ENCODE assay signal across 16 cellular contexts in genomic region chr10:12186324-12186723, GRCh38. TPM values are rescaled to one million over a fixed set of nuclear protein-coding genes. Genes with fewer than 3 reads are reported as not detected.
DNase-seq lines count a peak whose midpoint lies in the region; ATAC-seq, FAIRE-seq and TF ChIP-seq lines count a peak whose summit lies in the region.
"Had no signal": no experiment of that assay in that cellular context is flagged by ENCODE, and none has a peak within 500 bp of the region (broad histone marks: within the 10 kb centered on the region; RNA-seq: fewer than 3 reads in every experiment).

No MANE protein-coding gene starts in this region.

- H3K27ac Mint-ChIP-seq in activated CD8-positive, alpha-beta memory T cell treated with anti-CD3 and anti-CD28 coated beads, Interleukin-2, amount 10 ng/mL, durations not matched to agents 7 days and 5 days, result peak overlapping the region; percentile 61
- peak overlapping the region; percentile 82 for H3K27ac Mint-ChIP-seq in activated CD4-positive, alpha-beta memory T cell treated with anti-CD3 and anti-CD28 coated beads for 36 hours

- POLR2A ChIA-PET in activated CD4-positive, alpha-beta memory T cell treated with anti-CD3 and anti-CD28 coated beads for 36 hours (lab: Charles Lee), result interaction anchor here (1.0 kb wide), 1 partner anchor 10 kb away, joined by 3 read pairs; the partner anchor contains the start of genes CDC123 and NUDT5
- POLR2A ChIA-PET in endothelial cell of umbilical vein (lab: Charles Lee), result no interaction called here

- H3K9ac ChIP-seq in Loucy (ENCODE audit: low read depth, low read length, poor library complexity, severe bottlenecking) (no peak overlapping the region), endothelial cell of umbilical vein (replicated peaks; ENCODE audit: extremely low read depth, insufficient read depth, low read length) (no peak overlapping the region)

- no TSS peak for BruUV-seq in endothelial cell of umbilical vein (replicated peaks; lab: Mats Ljungman, UMichigan)

- H4K20me1 ChIP-seq in Loucy (ENCODE audit: insufficient read depth, low read length, poor library complexity, severe bottlenecking) (no peaks in the 10 kb centered on the region), endothelial cell of umbilical vein (replicated peaks; ENCODE audit: control insufficient read depth, extremely low read depth, insufficient read depth, low read length) (no peaks in the 10 kb centered on the region)

- CTCF ChIA-PET in activated CD8-positive, alpha-beta memory T cell treated with anti-CD3 and anti-CD28 coated beads, Interleukin-2, amount 10 ng/mL, durations not matched to agents 7 days and 5 days (lab: Charles Lee), result no interaction called here
- CTCF ChIA-PET in activated CD4-positive, alpha-beta memory T cell treated with anti-CD3 and anti-CD28 coated beads for 36 hours (lab: Charles Lee), result interaction anchor here (1.2 kb wide), 1 partner anchor 9 kb away, joined by 4 read pairs; the partner anchor contains the start of genes CDC123 and NUDT5
- CTCF ChIA-PET in endothelial cell of umbilical vein (lab: Charles Lee), result interaction anchor here (1.0 kb wide), 1 partner anchor 10 kb away, joined by 7 read pairs; the partner anchor contains the start of genes CDC123 and NUDT5

- H3K9me1 ChIP-seq in endothelial cell of umbilical vein (replicated peaks; ENCODE audit: control insufficient read depth, extremely low read depth, insufficient read depth, low read length), result no peaks in the 10 kb centered on the region

- H3K36me3 Mint-ChIP-seq in activated CD8-positive, alpha-beta memory T cell treated with anti-CD3 and anti-CD28 coated beads, Interleukin-2, amount 10 ng/mL, durations not matched to agents 7 days and 5 days, result peaks cover 64% of the 10 kb centered on the region
- H3K36me3 Mint-ChIP-seq in activated CD4-positive, alpha-beta memory T cell treated with anti-CD3 and anti-CD28 coated beads for 36 hours, result peaks cover 43% of the 10 kb centered on the region

- no peaks in the 10 kb centered on the region for H3K27me3 Mint-ChIP-seq in activated CD8-positive, alpha-beta memory T cell treated with anti-CD3 and anti-CD28 coated beads, Interleukin-2, amount 10 ng/mL, durations not matched to agents 7 days and 5 days
- no peaks in the 10 kb centered on the region for H3K27me3 Mint-ChIP-seq in activated CD4-positive, alpha-beta memory T cell treated with anti-CD3 and anti-CD28 coated beads for 36 hours

- H3K27me3 ChIP-seq in Loucy (ENCODE audit: insufficient read depth, low read length, poor library complexity, severe bottlenecking) (no peaks in the 10 kb centered on the region), endothelial cell of umbilical vein (ENCODE audit: control insufficient read depth in 2 of 2, insufficient read depth in 2 of 2, low read length in 2 of 2) (no peaks in the 10 kb centered on the region)
- H3K27me3 ChIP-seq: brain microvascular endothelial cell had no signal

- no peaks in the 10 kb centered on the region for H3K9me2 ChIP-seq in Loucy (replicated peaks; ENCODE audit: low read depth, low read length)

- no peak for TF ChIP-seq CTCF in Loucy (conservative IDR thresholded peaks at IDR 0.05; ENCODE audit: low read length)
- no peak for TF ChIP-seq CTCF in endothelial cell of umbilical vein (IDR thresholded peaks at IDR 0.05; ENCODE audit: extremely low read depth in 1 of 2, insufficient read depth in 1 of 2, low read depth in 1 of 2, low read length in 2 of 2)

- no peak for TF ChIP-seq POLR2A in endothelial cell of umbilical vein (IDR thresholded peaks at IDR 0.05; ENCODE audit: low read depth, low read length)

- ATAC-seq in activated CD8-positive, alpha-beta memory T cell treated with anti-CD3 and anti-CD28 coated beads, Interleukin-2, amount 10 ng/mL, durations not matched to agents 7 days and 5 days, result no peak
- no peak for ATAC-seq in HG02571 (IDR thresholded peaks at IDR 0.05; ENCODE audit: unreplicated experiment)
- ATAC-seq: GM12878, right cardiac atrium had no signal

- H3K9me3 ChIP-seq in Loucy (ENCODE audit: insufficient read depth, low read depth, low read length) (no peaks in the 10 kb centered on the region), endothelial cell of umbilical vein (replicated peaks; ENCODE audit: control insufficient read depth, insufficient read depth, low read length) (no peaks in the 10 kb centered on the region)

- no peak overlapping the region for H3K4me3 Mint-ChIP-seq in activated CD8-positive, alpha-beta memory T cell treated with anti-CD3 and anti-CD28 coated beads, Interleukin-2, amount 10 ng/mL, durations not matched to agents 7 days and 5 days
- H3K4me3 Mint-ChIP-seq in activated CD4-positive, alpha-beta memory T cell treated with anti-CD3 and anti-CD28 coated beads for 36 hours, result peak overlapping the region; percentile 16

- peak; percentile 90 for FAIRE-seq in endothelial cell of umbilical vein (lab: Jason Lieb, UNC)
- FAIRE-seq: GM12878 had no signal

- H3K4me3 ChIP-seq in Loucy (ENCODE audit: low read length, poor library complexity, severe bottlenecking), result peak overlapping the region; percentile 30
- no peak overlapping the region for H3K4me3 ChIP-seq in endothelial cell of umbilical vein (replicated peaks in 1 of 3; ENCODE audit: insufficient read depth in 1 of 3, low read depth in 1 of 3, low read length in 3 of 3)
- H3K4me3 ChIP-seq: GM12878 had no signal

- H3K36me3 ChIP-seq in Loucy (ENCODE audit: insufficient read depth, low read length) (peaks cover 15% of the 10 kb centered on the region; the same call in 1 of the 2 replicates), endothelial cell of umbilical vein (ENCODE audit: control insufficient read depth in 2 of 2, extremely low read depth in 1 of 2, insufficient read depth in 2 of 2, low read length in 2 of 2) (peaks cover 0 to 8% of the 10 kb centered on the region in 2 experiments)

- dilution Hi-C loops in endothelial cell of umbilical vein (cut with MboI; ENCODE audit: extremely low pct_ligation_motif_present, low sequenced_read_pairs), result no loop called here

- H3K4me1 ChIP-seq in Loucy (ENCODE audit: insufficient read depth, low read length, poor library complexity, severe bottlenecking) (peaks cover 8% of the 10 kb centered on the region), endothelial cell of umbilical vein (ENCODE audit: control insufficient read depth, extremely low read depth, insufficient read depth, low read length) (peaks cover 15% of the 10 kb centered on the region)

- H3K27ac ChIP-seq in endothelial cell of umbilical vein (ENCODE audit: insufficient read depth, low read depth, low read length), result peak overlapping the region; percentile 46
- H3K27ac ChIP-seq: brain microvascular endothelial cell had no signal

- H3K4me2 ChIP-seq in Loucy (ENCODE audit: low read depth, low read length, poor library complexity, severe bottlenecking) (peak overlapping the region; percentile 45), endothelial cell of umbilical vein (ENCODE audit: insufficient read depth, low read length) (peak overlapping the region; percentile 62)

- H3F3A ChIP-seq in Loucy (ENCODE audit: low read depth), result no peaks in the 10 kb centered on the region

- no peak for DNase-seq in activated CD8-positive, alpha-beta memory T cell treated with anti-CD3 and anti-CD28 coated beads, Interleukin-2, amount 10 ng/mL, durations not matched to agents 7 days and 5 days
- DNase-seq in activated CD8-positive, alpha-beta memory T cell treated with anti-CD3 and anti-CD28 coated beads for 24 hours, result no peak
- DNase-seq in activated CD4-positive, alpha-beta memory T cell treated with anti-CD3 and anti-CD28 coated beads for 36 hours, result peak; percentile 57
- DNase-seq in endothelial cell of umbilical vein (ENCODE audit: low read depth, low spot score) (peak; percentile 46), NCI-H82 (lab: John Stamatoyannopoulos, UW) (no peak), AG08395 (ENCODE audit: low spot score) (no peak)
- DNase-seq: ACHN; activated effector memory CD4-positive, alpha-beta T cell treated with Interleukin-2 at 50 U/mL for 16 hours; brain microvascular endothelial cell; H7; NCI-H1092; right cardiac atrium; RPMI8226 had no signal

- H2AFZ ChIP-seq in Loucy (ENCODE audit: low read length), result no peak overlapping the region
- H2AFZ ChIP-seq in endothelial cell of umbilical vein (ENCODE audit: low read depth, low read length), result no peak overlapping the region

- intact Hi-C loops in activated CD4-positive, alpha-beta memory T cell treated with anti-CD3 and anti-CD28 coated beads for 36 hours (cut with micrococcal nuclease), result no loop called here
- intact Hi-C loops in endothelial cell of umbilical vein (cut with micrococcal nuclease), result loop anchor here (1.0 kb wide), 1 partner anchor 34 kb away; no protein-coding TSS in a partner anchor

- H3K9me3 Mint-ChIP-seq in activated CD8-positive, alpha-beta memory T cell treated with anti-CD3 and anti-CD28 coated beads, Interleukin-2, amount 10 ng/mL, durations not matched to agents 7 days and 5 days (ENCODE audit: low read depth), result peaks cover 4% of the 10 kb centered on the region
- H3K9me3 Mint-ChIP-seq in activated CD4-positive, alpha-beta memory T cell treated with anti-CD3 and anti-CD28 coated beads for 36 hours, result peaks cover 2% of the 10 kb centered on the region

- H3K79me2 ChIP-seq in Loucy (ENCODE audit: insufficient read depth, low read length) (peaks cover 27% of the 10 kb centered on the region), endothelial cell of umbilical vein (ENCODE audit: control insufficient read depth, insufficient read depth, low read length) (peaks cover 26% of the 10 kb centered on the region)

- H3K4me1 Mint-ChIP-seq in activated CD8-positive, alpha-beta memory T cell treated with anti-CD3 and anti-CD28 coated beads, Interleukin-2, amount 10 ng/mL, durations not matched to agents 7 days and 5 days, result peaks cover 48% of the 10 kb centered on the region
- H3K4me1 Mint-ChIP-seq in activated CD4-positive, alpha-beta memory T cell treated with anti-CD3 and anti-CD28 coated beads for 36 hours (ENCODE audit: low read depth), result peaks cover 50% of the 10 kb centered on the region

RNA-seq across cellular contexts. Expression of gene NUDT5, which starts 9.4 kb away (rescaled TPM):
- 100 to 1,000 TPM; 107 to 125 TPM for total RNA-seq in activated CD8-positive, alpha-beta memory T cell treated with anti-CD3 and anti-CD28 coated beads, Interleukin-2, amount 10 ng/mL, durations not matched to agents 7 days and 5 days
- total RNA-seq in activated CD4-positive, alpha-beta memory T cell treated with anti-CD3 and anti-CD28 coated beads for 36 hours, result 100 to 1,000 TPM; 115 to 118 TPM
- 81.8 and 89.0 TPM in 2 replicates for total RNA-seq in endothelial cell of umbilical vein
- 67.9 and 87.8 TPM in 2 replicates for polyA plus RNA-seq in endothelial cell of umbilical vein
- polyA plus RNA-seq in endothelial cell of umbilical vein (2011; cell fraction: cytosol; rRNA removed), result 115 and 124 TPM in 2 replicates
- 66.5 and 79.9 TPM in 2 replicates for polyA plus RNA-seq in endothelial cell of umbilical vein (2011; cell fraction: nucleus; rRNA removed)
- polyA plus RNA-seq in endothelial cell of umbilical vein (2012), result 95.1 and 131 TPM in 2 replicates
- polyA minus RNA-seq in endothelial cell of umbilical vein, result 48.9 and 49.7 TPM in 2 replicates
- polyA minus RNA-seq in endothelial cell of umbilical vein (2011; cell fraction: cytosol; rRNA and poly(A)+ RNA removed), result 50.2 TPM
- polyA minus RNA-seq in endothelial cell of umbilical vein (2011; cell fraction: nucleus; rRNA and poly(A)+ RNA removed), result 25.1 and 41.3 TPM in 2 replicates

RNA-seq across cellular contexts. Expression of gene CDC123, which starts 9.7 kb away (rescaled TPM):
- 100 to 1,000 TPM in 1 of 2 experiments, 10 to 100 TPM in 1; 95.2 to 130 TPM for total RNA-seq in activated CD8-positive, alpha-beta memory T cell treated with anti-CD3 and anti-CD28 coated beads, Interleukin-2, amount 10 ng/mL, durations not matched to agents 7 days and 5 days
- total RNA-seq in activated CD4-positive, alpha-beta memory T cell treated with anti-CD3 and anti-CD28 coated beads for 36 hours, result 100 to 1,000 TPM; 134 TPM
- total RNA-seq in endothelial cell of umbilical vein, result 97.3 and 106 TPM in 2 replicates
- 57.0 and 65.6 TPM in 2 replicates for polyA plus RNA-seq in endothelial cell of umbilical vein
- 128 and 139 TPM in 2 replicates for polyA plus RNA-seq in endothelial cell of umbilical vein (2011; cell fraction: cytosol; rRNA removed)
- polyA plus RNA-seq in endothelial cell of umbilical vein (2011; cell fraction: nucleus; rRNA removed), result 92.6 and 101 TPM in 2 replicates
- polyA plus RNA-seq in endothelial cell of umbilical vein (2012), result 126 and 154 TPM in 2 replicates
- polyA minus RNA-seq in endothelial cell of umbilical vein, result 263 and 290 TPM in 2 replicates
- polyA minus RNA-seq in endothelial cell of umbilical vein (2011; cell fraction: cytosol; rRNA and poly(A)+ RNA removed), result 121 TPM
- 54.2 and 73.9 TPM in 2 replicates for polyA minus RNA-seq in endothelial cell of umbilical vein (2011; cell fraction: nucleus; rRNA and poly(A)+ RNA removed)

RNA-seq across cellular contexts. Expression of gene SEC61A2, which starts 56.8 kb away (rescaled TPM):
- 10 to 100 TPM; 13.9 to 16.1 TPM for total RNA-seq in activated CD8-positive, alpha-beta memory T cell treated with anti-CD3 and anti-CD28 coated beads, Interleukin-2, amount 10 ng/mL, durations not matched to agents 7 days and 5 days
- total RNA-seq in activated CD4-positive, alpha-beta memory T cell treated with anti-CD3 and anti-CD28 coated beads for 36 hours, result 10 to 100 TPM; 14.4 to 14.6 TPM
- 7.3 and 9.5 TPM in 2 replicates for total RNA-seq in endothelial cell of umbilical vein
- polyA plus RNA-seq in endothelial cell of umbilical vein, result 7.2 and 7.5 TPM in 2 replicates
- polyA plus RNA-seq in endothelial cell of umbilical vein (2011; cell fraction: cytosol; rRNA removed), result 4.4 and 5.0 TPM in 2 replicates
- 24.3 and 27.9 TPM in 2 replicates for polyA plus RNA-seq in endothelial cell of umbilical vein (2011; cell fraction: nucleus; rRNA removed)
- 6.6 and 8.7 TPM in 2 replicates for polyA plus RNA-seq in endothelial cell of umbilical vein (2012)
- 8.5 and 15.0 TPM in 2 replicates for polyA minus RNA-seq in endothelial cell of umbilical vein
- polyA minus RNA-seq in endothelial cell of umbilical vein (2011; cell fraction: cytosol; rRNA and poly(A)+ RNA removed), result 3.6 TPM
- 12.2 and 19.4 TPM in 2 replicates for polyA minus RNA-seq in endothelial cell of umbilical vein (2011; cell fraction: nucleus; rRNA and poly(A)+ RNA removed)

Comparison
In these comparisons a context has a peak if more than half of its experiments do, and no peak if none do; other contexts are left out.
1. DNase-seq: peak in activated CD4-positive, alpha-beta memory T cell treated with anti-CD3 and anti-CD28 coated beads for 36 hours (single experiment) and endothelial cell of umbilical vein (single experiment); none in activated CD8-positive, alpha-beta memory T cell treated with anti-CD3 and anti-CD28 coated beads, Interleukin-2, amount 10 ng/mL, durations not matched to agents 7 days and 5 days (single experiment), activated CD8-positive, alpha-beta memory T cell treated with anti-CD3 and anti-CD28 coated beads for 24 hours (single experiment), NCI-H82 (single experiment) and AG08395 (single experiment).